In genomic region chr2:216618785-216619184, GRCh38 we compare ENCODE assay signal across 16 cellular contexts. TPM values are rescaled to one million over a fixed set of nuclear protein-coding genes. Genes with fewer than 3 reads are reported as not detected.
DNase-seq lines count a peak whose midpoint lies in the region; ATAC-seq and TF ChIP-seq lines count a peak whose summit lies in the region.
"Had no signal": no experiment of that assay in that cellular context is flagged by ENCODE, and none has a peak within 500 bp of the region (broad histone marks: within the 10 kb centered on the region; RNA-seq: fewer than 3 reads in every experiment).

No MANE protein-coding gene starts in this region.

- peak overlapping the region; percentile 93 for H2AFZ ChIP-seq in GM23338

- TF ChIP-seq CTCF in GM23338 (conservative IDR thresholded peaks at IDR 0.05; ENCODE audit: low read depth in 2 of 2): no peak
- TF ChIP-seq CTCF in activated CD8-positive, alpha-beta T cell treated with anti-CD3 and anti-CD28 coated beads for 36 hours (IDR thresholded peaks at IDR 0.05): no peak

- peak; percentile 62 for ATAC-seq in GM23338
- no peak for ATAC-seq in activated CD8-positive, alpha-beta T cell treated with anti-CD3 and anti-CD28 coated beads for 36 hours
- ATAC-seq in left colon: no peak
- ATAC-seq in stimulated activated naive CD8-positive, alpha-beta T cell treated with anti-CD3 and anti-CD28 coated beads, Interleukin-15, Interleukin-2, amounts not matched to agents 100 U/mL and 50 U/mL, for 24 hours: no peak
- ATAC-seq: activated T-cell treated with anti-CD3 and anti-CD28 coated beads, Interleukin-2, amount 50 U/mL, for 4 hours; gastroesophageal sphincter had no signal

- DNase-seq in GM23338 (ENCODE audit: low spot score): peak; percentile 50
- DNase-seq in activated CD8-positive, alpha-beta T cell treated with anti-CD3 and anti-CD28 coated beads for 36 hours: no peak
- no peak for DNase-seq in SHP77 (lab: John Stamatoyannopoulos, UW)
- DNase-seq in left colon: no peak
- no peak for DNase-seq in stimulated activated naive CD8-positive, alpha-beta T cell treated with anti-CD3 and anti-CD28 coated beads, Interleukin-15, Interleukin-2, amounts not matched to agents 100 U/mL and 50 U/mL, for 24 hours
- DNase-seq: activated T-cell treated with anti-CD3 and anti-CD28 coated beads, Interleukin-2, amount 50 U/mL, for 4 hours; CD8-positive, alpha-beta memory T cell; midbrain; NCI-H526 treated with DMSO at 0.1 percent for 48 hours; pancreas; Peyer's patch; uterus had no signal

- no peaks in the 10 kb centered on the region for H3K79me2 ChIP-seq in GM23338 (replicated peaks; ENCODE audit: insufficient read depth)

- peak overlapping the region; percentile 90 for H3K27ac Mint-ChIP-seq in GM23338
- H3K27ac Mint-ChIP-seq in activated CD8-positive, alpha-beta T cell treated with anti-CD3 and anti-CD28 coated beads for 36 hours: peak overlapping the region; percentile 88
- H3K27ac Mint-ChIP-seq: CD8-positive, alpha-beta memory T cell had no signal

- peaks cover 12% of the 10 kb centered on the region for H3K27me3 Mint-ChIP-seq in GM23338 (ENCODE audit: insufficient read depth, low read depth, poor library complexity)
- H3K27me3 Mint-ChIP-seq in activated CD8-positive, alpha-beta T cell treated with anti-CD3 and anti-CD28 coated beads for 36 hours: no peaks in the 10 kb centered on the region
- H3K27me3 Mint-ChIP-seq: stimulated activated naive CD8-positive, alpha-beta T cell treated with anti-CD3 and anti-CD28 coated beads, Interleukin-15, Interleukin-2, amounts not matched to agents 100 ng/mL and 50 ng/mL, for 24 hours had no signal

- H3K9me3 ChIP-seq in BLaER1 treated with 17β-estradiol and CSF1 and Interleukin-3, amounts not matched to agents 10 nM and 100 nM (replicated peaks in 1 of 11): peaks cover 0 to 2% (median 0%) of the 10 kb centered on the region in 11 experiments; a peak in 4 of 22 replicates
- no peaks in the 10 kb centered on the region for H3K9me3 ChIP-seq in mesodermal cell (ENCODE audit: control insufficient read depth, low read length)
- H3K9me3 ChIP-seq: gastroesophageal sphincter, pancreas, Peyer's patch, uterus had no signal

- H3K4me1 Mint-ChIP-seq in GM23338: peaks cover 29% of the 10 kb centered on the region
- peaks cover 23% of the 10 kb centered on the region for H3K4me1 Mint-ChIP-seq in activated CD8-positive, alpha-beta T cell treated with anti-CD3 and anti-CD28 coated beads for 36 hours (ENCODE audit: low read depth)

- no peaks in the 10 kb centered on the region; the same call in 2 of the 3 replicates for H3K9me3 Mint-ChIP-seq in GM23338
- no peaks in the 10 kb centered on the region for H3K9me3 Mint-ChIP-seq in activated CD8-positive, alpha-beta T cell treated with anti-CD3 and anti-CD28 coated beads for 36 hours
- H3K9me3 Mint-ChIP-seq: activated T-cell treated with anti-CD3 and anti-CD28 coated beads, Interleukin-2, amount 50 U/mL, for 4 hours; CD8-positive, alpha-beta memory T cell; stimulated activated naive CD8-positive, alpha-beta T cell treated with anti-CD3 and anti-CD28 coated beads, Interleukin-15, Interleukin-2, amounts not matched to agents 100 ng/mL and 50 ng/mL, for 24 hours had no signal

- peak overlapping the region in 8 of 10 experiments; percentile 11 to 54 (median 35); a peak in 13 of 20 replicates for H3K4me3 ChIP-seq in BLaER1 treated with 17β-estradiol and CSF1 and Interleukin-3, amounts not matched to agents 10 nM and 100 nM
- H3K4me3 ChIP-seq in GM23338: no peak overlapping the region
- no peak overlapping the region for H3K4me3 ChIP-seq in mesodermal cell (ENCODE audit: extremely low read depth, insufficient read depth, low read length, poor library complexity, severe bottlenecking)
- H3K4me3 ChIP-seq: gastroesophageal sphincter, pancreas, Peyer's patch, uterus had no signal

- H3F3A ChIP-seq in GM23338 (replicated peaks; ENCODE audit: low read depth): 0 out of 2 replicates have a peak, but pooled peaks cover 2% of the 10 kb centered on the region

- peaks cover 59 to 92% (median 88%) of the 10 kb centered on the region in 10 experiments for H3K4me1 ChIP-seq in BLaER1 treated with 17β-estradiol and CSF1 and Interleukin-3, amounts not matched to agents 10 nM and 100 nM
- H3K4me1 ChIP-seq in GM23338 (ENCODE audit: insufficient read depth): peaks cover 26% of the 10 kb centered on the region
- peaks cover 13% of the 10 kb centered on the region for H3K4me1 ChIP-seq in mesodermal cell (ENCODE audit: control insufficient read depth, insufficient read depth, low read length, poor library complexity, severe bottlenecking)
- H3K4me1 ChIP-seq: Peyer's patch, uterus had no signal

- H3K4me2 ChIP-seq in BLaER1 treated with 17β-estradiol and CSF1 and Interleukin-3, amounts not matched to agents 10 nM and 100 nM: peak overlapping the region; percentile 52 to 95 (median 90)
- no peak overlapping the region for H3K4me2 ChIP-seq in GM23338

- WGBS in mesodermal cell (ENCODE audit: insufficient coverage in 2 of 2), 2 experiments: 83 to 100% methylated on average over 2 to 4 of the region's 7 CpGs

- peak overlapping the region; percentile 21 to 99 (median 95); a peak in 21 of 22 replicates for H3K27ac ChIP-seq in BLaER1 treated with 17β-estradiol and CSF1 and Interleukin-3, amounts not matched to agents 10 nM and 100 nM
- H3K27ac ChIP-seq in GM23338 (ENCODE audit: low read depth): peak overlapping the region; percentile 67
- peak overlapping the region; percentile 74 for H3K27ac ChIP-seq in mesodermal cell (ENCODE audit: low read depth, low read length, severe bottlenecking)
- H3K27ac ChIP-seq: gastroesophageal sphincter, Peyer's patch, uterus had no signal

- peak overlapping the region; percentile 29; the same call in 2 of the 3 replicates for H3K4me3 Mint-ChIP-seq in GM23338
- H3K4me3 Mint-ChIP-seq in activated CD8-positive, alpha-beta T cell treated with anti-CD3 and anti-CD28 coated beads for 36 hours: peak overlapping the region; percentile 1
- H3K4me3 Mint-ChIP-seq: activated T-cell treated with anti-CD3 and anti-CD28 coated beads, Interleukin-2, amount 50 U/mL, for 4 hours; CD8-positive, alpha-beta memory T cell; stimulated activated naive CD8-positive, alpha-beta T cell treated with anti-CD3 and anti-CD28 coated beads, Interleukin-15, Interleukin-2, amounts not matched to agents 100 ng/mL and 50 ng/mL, for 24 hours had no signal

- POLR2A ChIA-PET in activated CD8-positive, alpha-beta T cell treated with anti-CD3 and anti-CD28 coated beads for 36 hours (lab: Charles Lee): interaction anchor here (0.8 to 1.7 kb wide), 4 partner anchors 10 to 112 kb away, joined by 4 to 6 read pairs (median 4); no protein-coding TSS in a partner anchor

- H3K36me3 Mint-ChIP-seq in GM23338 (ENCODE audit: low read depth): no peaks in the 10 kb centered on the region
- H3K36me3 Mint-ChIP-seq in activated CD8-positive, alpha-beta T cell treated with anti-CD3 and anti-CD28 coated beads for 36 hours (ENCODE audit: low read depth): no peaks in the 10 kb centered on the region
- H3K36me3 Mint-ChIP-seq: CD8-positive, alpha-beta memory T cell had no signal

- H3K9me2 ChIP-seq in GM23338 (ENCODE audit: insufficient read depth): no peaks in the 10 kb centered on the region

- intact Hi-C loops in activated CD8-positive, alpha-beta T cell treated with anti-CD3 and anti-CD28 coated beads for 36 hours (cut with micrococcal nuclease): no loop called here
- intact Hi-C loops in left colon (cut with DNase I, micrococcal nuclease): no loop called here

- no peaks in the 10 kb centered on the region for H3K36me3 ChIP-seq in BLaER1 treated with 17β-estradiol and CSF1 and Interleukin-3, amounts not matched to agents 10 nM and 100 nM
- H3K36me3 ChIP-seq in GM23338 (ENCODE audit: insufficient read depth): no peaks in the 10 kb centered on the region
- H3K36me3 ChIP-seq in mesodermal cell (ENCODE audit: control insufficient read depth, insufficient read depth, low read length): no peaks in the 10 kb centered on the region
- H3K36me3 ChIP-seq: gastroesophageal sphincter, pancreas, Peyer's patch, uterus had no signal

- H3K27me3 ChIP-seq in BLaER1 treated with 17β-estradiol and CSF1 and Interleukin-3, amounts not matched to agents 10 nM and 100 nM: no peaks in the 10 kb centered on the region
- no peaks in the 10 kb centered on the region for H3K27me3 ChIP-seq in GM23338 (ENCODE audit: insufficient read depth)
- H3K27me3 ChIP-seq: gastroesophageal sphincter, pancreas, Peyer's patch, uterus had no signal

- no peaks in the 10 kb centered on the region for H4K20me1 ChIP-seq in BLaER1 treated with 17β-estradiol and CSF1 and Interleukin-3, amounts not matched to agents 10 nM and 100 nM
- H4K20me1 ChIP-seq in GM23338 (replicated peaks; ENCODE audit: insufficient read depth): no peaks in the 10 kb centered on the region

- H3K9ac ChIP-seq in BLaER1 treated with 17β-estradiol and CSF1 and Interleukin-3, amounts not matched to agents 10 nM and 100 nM: peak overlapping the region; percentile 23 to 91 (median 82); a peak in 21 of 22 replicates

- CTCF ChIA-PET in activated CD8-positive, alpha-beta T cell treated with anti-CD3 and anti-CD28 coated beads for 36 hours (lab: Charles Lee): interaction anchor here (0.7 to 5.7 kb wide), 3 partner anchors 9 to 100 kb away, joined by 3 to 20 read pairs (median 6); no protein-coding TSS in a partner anchor

TF ChIP-seq in GM23338, 12 proteins besides CTCF, POLR2A, EP300 and RAD21 (continues in another document):
- TF ChIP-seq NANOG (IDR thresholded peaks at IDR 0.05; ENCODE audit: borderline replicate concordance) (no peak), CREB1 (CRISPR knock-in tag; IDR thresholded peaks at IDR 0.05; ENCODE audit: low read depth) (no peak), JUNB (IDR thresholded peaks at IDR 0.05; ENCODE audit: unreplicated experiment) (no peak)

RNA-seq across cellular contexts. Expression of gene IGFBP2, which starts 14.4 kb away (rescaled TPM):
- 309 and 364 TPM in 2 replicates for total RNA-seq in GM23338 (2014; rRNA removed; shearing (Covaris generic))
- polyA plus RNA-seq in GM23338 (2016; fragmentation: Nextera tagmentation; extraction: Ambion mirVana): 177 and 235 TPM in 2 replicates
- 100 to 1,000 TPM; 123 to 124 TPM for total RNA-seq in activated CD8-positive, alpha-beta T cell treated with anti-CD3 and anti-CD28 coated beads for 36 hours
- 576 TPM for polyA plus RNA-seq in mesodermal cell (2013, experiment 1 of 2)
- 441 TPM for polyA plus RNA-seq in mesodermal cell (2013, experiment 2 of 2)
- total RNA-seq in left colon: 100 to 1,000 TPM; 120 to 143 TPM

Comparison
In these comparisons a context has a peak if more than half of its experiments do, and no peak if none do; other contexts are left out.
1. H3K4me3 ChIP-seq: peak in BLaER1 treated with 17β-estradiol and CSF1 and Interleukin-3, amounts not matched to agents 10 nM and 100 nM (8 of 10); none in GM23338 (single experiment) and mesodermal cell (single experiment).
2. Peak in every context shown above with its lines, with median percentiles within 50 percentile points of each other: H3K27ac ChIP-seq.